Comparison of ENCODE assay signal across 8 cellular contexts in genomic region chr13:24270639-24271131, GRCh38. TPM values are rescaled to one million over a fixed set of nuclear protein-coding genes. Genes with fewer than 3 reads are reported as not detected.
A peak's percentile ranks its signal among the peaks of the same experiment; 100 is the strongest.
DNase-seq lines count a peak whose midpoint lies in the region; ATAC-seq and TF ChIP-seq lines count a peak whose summit lies in the region.

No MANE protein-coding gene starts in this region.

- peaks cover 80% of the 10 kb centered on the region for H3K4me1 Mint-ChIP-seq in activated naive CD8-positive, alpha-beta T cell treated with anti-CD3 and anti-CD28 coated beads, Interleukin-2, amount 10 ng/mL, durations not matched to agents 7 days and 5 days

- peak overlapping the region; percentile 98 for H3K27ac Mint-ChIP-seq in activated naive CD8-positive, alpha-beta T cell treated with anti-CD3 and anti-CD28 coated beads, Interleukin-2, amount 10 ng/mL, durations not matched to agents 7 days and 5 days

- H3K9me3 ChIP-seq in heart right ventricle = no peaks in the 10 kb centered on the region
- no peaks in the 10 kb centered on the region for H3K9me3 ChIP-seq in psoas muscle

- POLR2A ChIA-PET in activated naive CD8-positive, alpha-beta T cell treated with anti-CD3 and anti-CD28 coated beads, Interleukin-2, amount 10 ng/mL, durations not matched to agents 7 days and 5 days (lab: Charles Lee) = interaction anchor here (1.0 to 17.7 kb wide), 5 partner anchors 8 to 180 kb away, joined by 3 to 359 read pairs (median 4); no protein-coding TSS in a partner anchor

- peak overlapping the region; percentile 91 for H3K4me3 Mint-ChIP-seq in activated naive CD8-positive, alpha-beta T cell treated with anti-CD3 and anti-CD28 coated beads, Interleukin-2, amount 10 ng/mL, durations not matched to agents 7 days and 5 days

- DNase-seq in OCI-M1 (lab: John Stamatoyannopoulos, UW) (peak; percentile 78), heart right ventricle (peak; percentile 68), psoas muscle (peak; percentile 62 to 63), NCI-H1694 (lab: John Stamatoyannopoulos, UW) (no peak), NCI-H748 (lab: John Stamatoyannopoulos, UW; ENCODE audit: unreplicated experiment) (no peak)
- DNase-seq in activated naive CD8-positive, alpha-beta T cell treated with anti-CD3 and anti-CD28 coated beads, Interleukin-2, amount 10 ng/mL, durations not matched to agents 7 days and 5 days = peak; percentile 69

- H3K9me3 Mint-ChIP-seq in activated naive CD8-positive, alpha-beta T cell treated with anti-CD3 and anti-CD28 coated beads, Interleukin-2, amount 10 ng/mL, durations not matched to agents 7 days and 5 days = no peaks in the 10 kb centered on the region

- no peaks in the 10 kb centered on the region for H3K27me3 ChIP-seq in heart right ventricle
- H3K27me3 ChIP-seq in psoas muscle (ENCODE audit: insufficient read depth in 3 of 3, low read length in 2 of 3) = peaks cover 0 to 8% (median 4%) of the 10 kb centered on the region in 3 donors

- ATAC-seq in GM18519 (IDR thresholded peaks at IDR 0.05; ENCODE audit: low FRiP score, unreplicated experiment) (peak; percentile 38), HG02840 (IDR thresholded peaks at IDR 0.05; ENCODE audit: low FRiP score, unreplicated experiment) (peak; percentile 31), heart right ventricle (peak; percentile 48 to 85 (median 76)), psoas muscle (peak; percentile 47 to 81 (median 74))
- peak; percentile 44 for ATAC-seq in activated naive CD8-positive, alpha-beta T cell treated with anti-CD3 and anti-CD28 coated beads, Interleukin-2, amount 10 ng/mL, durations not matched to agents 7 days and 5 days (ENCODE audit: low read depth)

- H3K36me3 Mint-ChIP-seq in activated naive CD8-positive, alpha-beta T cell treated with anti-CD3 and anti-CD28 coated beads, Interleukin-2, amount 10 ng/mL, durations not matched to agents 7 days and 5 days = peaks cover 24% of the 10 kb centered on the region

- H3K36me3 ChIP-seq in heart right ventricle = no peaks in the 10 kb centered on the region
- H3K36me3 ChIP-seq in psoas muscle (ENCODE audit: insufficient read depth in 1 of 2, low read depth in 1 of 2) = no peaks in the 10 kb centered on the region

- no peaks in the 10 kb centered on the region for H3K27me3 Mint-ChIP-seq in activated naive CD8-positive, alpha-beta T cell treated with anti-CD3 and anti-CD28 coated beads, Interleukin-2, amount 10 ng/mL, durations not matched to agents 7 days and 5 days

- H3K4me3 ChIP-seq in heart right ventricle (peak overlapping the region in 9 of 10 donors; percentile 30 to 58 (median 50)), psoas muscle (peak overlapping the region; percentile 53)

- peak in 1 of 9 donors; percentile 3 for TF ChIP-seq CTCF in heart right ventricle (IDR thresholded peaks at IDR 0.05)
- no peak for TF ChIP-seq CTCF in psoas muscle (IDR thresholded peaks at IDR 0.05)

- WGBS in heart right ventricle, 2 donors = 1 to 2% methylated on average over 10 of the region's 10 CpGs
- WGBS in psoas muscle, 3 donors = 1 to 2% (median 2%) methylated on average over 10 of the region's 10 CpGs

- intact Hi-C loops in heart right ventricle (cut with DNase I) (loop anchor here in 1 of 10 donors (5.0 kb wide), 1 partner anchor 37 kb away; the partner anchor contains the start of gene C1QTNF9), psoas muscle (cut with DNase I) (no loop called here)

- H3K4me1 ChIP-seq in heart right ventricle (peaks cover 4 to 79% (median 69%) of the 10 kb centered on the region in 9 donors), psoas muscle (no peaks in the 10 kb centered on the region)

- peak overlapping the region; percentile 14 to 94 (median 89) for H3K27ac ChIP-seq in heart right ventricle
- peak overlapping the region; percentile 68 for H3K27ac ChIP-seq in psoas muscle

RNA-seq across cellular contexts. Expression of gene C1QTNF9, which starts 38.7 kb away (rescaled TPM):
- not detected for total RNA-seq in activated naive CD8-positive, alpha-beta T cell treated with anti-CD3 and anti-CD28 coated beads, Interleukin-2, amount 10 ng/mL, durations not matched to agents 7 days and 5 days
- total RNA-seq in heart right ventricle (1 to 10 TPM in 9 of 10 donors, under 1 TPM in 1; 0.30 to 7.2 (median 2.6) TPM), psoas muscle (1 to 10 TPM in 2 of 4 donors, under 1 TPM in 2; 0.25 to 3.2 (median 1.7) TPM)
- polyA plus RNA-seq in heart right ventricle (1 to 10 TPM; 3.8 to 4.5 TPM), psoas muscle (1 to 10 TPM; 1.8 to 4.6 (median 3.9) TPM)

Comparison
In these comparisons a context has a peak if more than half of its experiments do, and no peak if none do; other contexts are left out.
1. DNase-seq: peak in OCI-M1 (single experiment), activated naive CD8-positive, alpha-beta T cell treated with anti-CD3 and anti-CD28 coated beads, Interleukin-2, amount 10 ng/mL, durations not matched to agents 7 days and 5 days (single experiment), heart right ventricle (2 of 2) and psoas muscle (2 of 2); none in NCI-H1694 (single experiment) and NCI-H748 (single experiment).
2. Peak in every context shown above with its lines, with median percentiles within 50 percentile points of each other: ATAC-seq.